In genomic region chr22:29519996-29520395, GRCh38 we compare ENCODE assay signal across 21 cellular contexts. TPM values are rescaled to one million over a fixed set of nuclear protein-coding genes. Genes with fewer than 3 reads are reported as not detected.
DNase-seq lines count a peak whose midpoint lies in the region; ATAC-seq, FAIRE-seq and TF ChIP-seq lines count a peak whose summit lies in the region.
"Had no signal": no experiment of that assay in that cellular context is flagged by ENCODE, and none has a peak within 500 bp of the region (broad histone marks: within the 10 kb centered on the region; RNA-seq: fewer than 3 reads in every experiment).

No MANE protein-coding gene starts in this region.

- no peak overlapping the region for H3K4me3 Mint-ChIP-seq in astrocyte (ENCODE audit: unreplicated experiment)
- no peak overlapping the region for H3K4me3 Mint-ChIP-seq in stimulated activated naive B cell treated with anti-CD40 and anti-IgM and Interleukin-4, amounts not matched to agents 10 μg/mL and 1 μg/mL and 100 μg/mL, for 72 hours
- H3K4me3 Mint-ChIP-seq: CD4-positive, CD25-positive, alpha-beta regulatory T cell; CD8-positive, alpha-beta T cell; GM23338; H9 had no signal

- H3K27ac Mint-ChIP-seq in astrocyte (ENCODE audit: unreplicated experiment): no peak overlapping the region
- H3K27ac Mint-ChIP-seq in stimulated activated naive B cell treated with anti-CD40 and anti-IgM and Interleukin-4, amounts not matched to agents 10 μg/mL and 1 μg/mL and 100 μg/mL, for 72 hours: peak overlapping the region; percentile 14
- H3K27ac Mint-ChIP-seq: CD8-positive, alpha-beta T cell had no signal

- H3K4me2 ChIP-seq in astrocyte (ENCODE audit: low read length): no peak overlapping the region
- H3K4me2 ChIP-seq in osteoblast (ENCODE audit: insufficient read depth, low read length): no peak overlapping the region
- H3K4me2 ChIP-seq: GM23338 had no signal

- H3K4me3 ChIP-seq in LNCaP clone FGC (ENCODE audit: low read depth, low read length) (no peak overlapping the region), astrocyte (ENCODE audit: insufficient read depth, low read depth, low read length) (no peak overlapping the region), osteoblast (ENCODE audit: insufficient read depth, low read length) (no peak overlapping the region)
- H3K4me3 ChIP-seq in effector memory CD4-positive, alpha-beta T cell (ENCODE audit: insufficient read depth, low read depth, low read length, poor library complexity, severe bottlenecking): no peak overlapping the region
- H3K4me3 ChIP-seq: GM23338 had no signal

- peaks cover 10% of the 10 kb centered on the region for H3K4me1 Mint-ChIP-seq in astrocyte (ENCODE audit: low read depth, unreplicated experiment)
- H3K4me1 Mint-ChIP-seq in stimulated activated naive B cell treated with anti-CD40 and anti-IgM and Interleukin-4, amounts not matched to agents 10 μg/mL and 1 μg/mL and 100 μg/mL, for 72 hours: no peaks in the 10 kb centered on the region
- H3K4me1 Mint-ChIP-seq: CD4-positive, CD25-positive, alpha-beta regulatory T cell; GM23338; H9 had no signal

- TF ChIP-seq CTCF in LNCaP clone FGC (IDR thresholded peaks at IDR 0.05; ENCODE audit: control insufficient read depth, extremely low read depth, insufficient read depth) (no peak), astrocyte (IDR thresholded peaks at IDR 0.05; ENCODE audit: insufficient read depth, low read depth, low read length) (no peak), osteoblast (IDR thresholded peaks at IDR 0.05; ENCODE audit: extremely low read depth, low read depth, low read length) (no peak)

- DNase-seq in LNCaP clone FGC (ENCODE audit: low read depth) (peak; percentile 38), astrocyte (ENCODE audit: low read depth) (no peak), osteoblast (ENCODE audit: insufficient read length, low spot score, missing footprints) (no peak)
- DNase-seq in stimulated activated naive B cell treated with anti-CD40 and anti-IgM and Interleukin-4, amounts not matched to agents 10 μg/mL and 1 μg/mL and 100 μg/mL, for 72 hours: no peak
- no peak for DNase-seq in effector memory CD4-positive, alpha-beta T cell
- DNase-seq: C1 segment of cervical spinal cord; Caco-2; CD4-positive, CD25-positive, alpha-beta regulatory T cell; CD8-positive, alpha-beta T cell; DMS153; DND-41; H9 had no signal

- H3K27me3 Mint-ChIP-seq in astrocyte (ENCODE audit: low read depth, unreplicated experiment): no peaks in the 10 kb centered on the region
- no peaks in the 10 kb centered on the region for H3K27me3 Mint-ChIP-seq in stimulated activated naive B cell treated with anti-CD40 and anti-IgM and Interleukin-4, amounts not matched to agents 10 μg/mL and 1 μg/mL and 100 μg/mL, for 72 hours
- H3K27me3 Mint-ChIP-seq: CD4-positive, CD25-positive, alpha-beta regulatory T cell had no signal

- peaks cover 27% of the 10 kb centered on the region for H3K36me3 Mint-ChIP-seq in astrocyte (ENCODE audit: low read depth, unreplicated experiment)
- H3K36me3 Mint-ChIP-seq in stimulated activated naive B cell treated with anti-CD40 and anti-IgM and Interleukin-4, amounts not matched to agents 10 μg/mL and 1 μg/mL and 100 μg/mL, for 72 hours: peaks cover 43 to 62% of the 10 kb centered on the region in 2 donors

- no peaks in the 10 kb centered on the region for H3K27me3 ChIP-seq in astrocyte (ENCODE audit: insufficient read depth, low read length)
- no peaks in the 10 kb centered on the region for H3K27me3 ChIP-seq in osteoblast (ENCODE audit: insufficient read depth, low read length)
- no peaks in the 10 kb centered on the region for H3K27me3 ChIP-seq in effector memory CD4-positive, alpha-beta T cell (replicated peaks; ENCODE audit: control insufficient read depth, insufficient read depth, low read length, poor library complexity, severe bottlenecking)

- H3K9me3 ChIP-seq in astrocyte (ENCODE audit: insufficient read depth, low read depth, low read length) (no peaks in the 10 kb centered on the region), osteoblast (ENCODE audit: low read depth, low read length) (no peaks in the 10 kb centered on the region)
- no peaks in the 10 kb centered on the region for H3K9me3 ChIP-seq in effector memory CD4-positive, alpha-beta T cell (ENCODE audit: control insufficient read depth, low read length)
- H3K9me3 ChIP-seq: Caco-2 had no signal

- no peak overlapping the region for H2AFZ ChIP-seq in astrocyte (ENCODE audit: low read depth, low read length)
- H2AFZ ChIP-seq in osteoblast (ENCODE audit: low read length): no peak overlapping the region
- H2AFZ ChIP-seq: GM23338 had no signal

- H3K36me3 ChIP-seq in astrocyte (ENCODE audit: insufficient read depth, low read length): peaks cover 72% of the 10 kb centered on the region
- H3K36me3 ChIP-seq in osteoblast (ENCODE audit: insufficient read depth, low read length): peaks cover 71% of the 10 kb centered on the region
- H3K36me3 ChIP-seq in effector memory CD4-positive, alpha-beta T cell (ENCODE audit: control insufficient read depth, insufficient read depth, low read length): peaks cover 85% of the 10 kb centered on the region

- H4K20me1 ChIP-seq in astrocyte (ENCODE audit: insufficient read depth, low read length): no peaks in the 10 kb centered on the region
- no peaks in the 10 kb centered on the region for H4K20me1 ChIP-seq in osteoblast (ENCODE audit: insufficient read depth, low read length)

- ATAC-seq in stimulated activated naive B cell treated with anti-CD40 and anti-IgM and Interleukin-4, amounts not matched to agents 10 μg/mL and 1 μg/mL and 100 μg/mL, for 72 hours (replicated peaks): no peak
- ATAC-seq in HG02870 (IDR thresholded peaks at IDR 0.05; ENCODE audit: unreplicated experiment) (no peak), HG03159 (IDR thresholded peaks at IDR 0.05; ENCODE audit: unreplicated experiment) (no peak), GM21423 (IDR thresholded peaks at IDR 0.05; ENCODE audit: unreplicated experiment) (no peak)
- ATAC-seq: CD8-positive, alpha-beta T cell; GM23338; HCT116 had no signal

- no peak for FAIRE-seq in astrocyte (lab: Jason Lieb, UNC)
- FAIRE-seq: G401.6, GM12892 had no signal

- H3K9me3 Mint-ChIP-seq in astrocyte (ENCODE audit: unreplicated experiment): no peaks in the 10 kb centered on the region
- H3K9me3 Mint-ChIP-seq in stimulated activated naive B cell treated with anti-CD40 and anti-IgM and Interleukin-4, amounts not matched to agents 10 μg/mL and 1 μg/mL and 100 μg/mL, for 72 hours: no peaks in the 10 kb centered on the region
- H3K9me3 Mint-ChIP-seq: CD4-positive, CD25-positive, alpha-beta regulatory T cell; CD8-positive, alpha-beta T cell; GM23338; H9 had no signal

- H3K79me2 ChIP-seq in astrocyte (ENCODE audit: insufficient read depth, low read length) (no peaks in the 10 kb centered on the region), osteoblast (ENCODE audit: insufficient read depth, low read length) (no peaks in the 10 kb centered on the region)

- no peak overlapping the region for H3K9ac ChIP-seq in astrocyte (ENCODE audit: low read length)

- H3K27ac ChIP-seq in astrocyte (ENCODE audit: low read depth, low read length) (peak overlapping the region; percentile 68), osteoblast (ENCODE audit: low read depth, low read length) (peak overlapping the region; percentile 69)
- H3K27ac ChIP-seq in effector memory CD4-positive, alpha-beta T cell (ENCODE audit: insufficient read depth, low read length, poor library complexity, severe bottlenecking): no peak overlapping the region

- H3K4me1 ChIP-seq in astrocyte (ENCODE audit: insufficient read depth, low read length): peaks cover 10% of the 10 kb centered on the region
- peaks cover 11% of the 10 kb centered on the region for H3K4me1 ChIP-seq in osteoblast (ENCODE audit: insufficient read depth, low read length)
- no peaks in the 10 kb centered on the region for H3K4me1 ChIP-seq in effector memory CD4-positive, alpha-beta T cell (ENCODE audit: control insufficient read depth, insufficient read depth, low read length, poor library complexity, severe bottlenecking)
- H3K4me1 ChIP-seq: Caco-2 had no signal

RNA-seq across cellular contexts. Expression of gene THOC5, which starts 33.6 kb away (rescaled TPM):
- total RNA-seq in astrocyte (85.0 and 92.5 TPM in 2 replicates), osteoblast (63.7 and 64.8 TPM in 2 replicates)

RNA-seq across cellular contexts. Expression of gene NEFH, which starts 40.0 kb away (rescaled TPM):
- total RNA-seq in astrocyte (3.1 TPM in 2 replicates), osteoblast (under 0.01 and 0.36 TPM in 2 replicates)
- total RNA-seq: A172, Caco-2, H4 had no signal
